ENCODE assay signal across 8 cellular contexts in the genomic region with DNA sequence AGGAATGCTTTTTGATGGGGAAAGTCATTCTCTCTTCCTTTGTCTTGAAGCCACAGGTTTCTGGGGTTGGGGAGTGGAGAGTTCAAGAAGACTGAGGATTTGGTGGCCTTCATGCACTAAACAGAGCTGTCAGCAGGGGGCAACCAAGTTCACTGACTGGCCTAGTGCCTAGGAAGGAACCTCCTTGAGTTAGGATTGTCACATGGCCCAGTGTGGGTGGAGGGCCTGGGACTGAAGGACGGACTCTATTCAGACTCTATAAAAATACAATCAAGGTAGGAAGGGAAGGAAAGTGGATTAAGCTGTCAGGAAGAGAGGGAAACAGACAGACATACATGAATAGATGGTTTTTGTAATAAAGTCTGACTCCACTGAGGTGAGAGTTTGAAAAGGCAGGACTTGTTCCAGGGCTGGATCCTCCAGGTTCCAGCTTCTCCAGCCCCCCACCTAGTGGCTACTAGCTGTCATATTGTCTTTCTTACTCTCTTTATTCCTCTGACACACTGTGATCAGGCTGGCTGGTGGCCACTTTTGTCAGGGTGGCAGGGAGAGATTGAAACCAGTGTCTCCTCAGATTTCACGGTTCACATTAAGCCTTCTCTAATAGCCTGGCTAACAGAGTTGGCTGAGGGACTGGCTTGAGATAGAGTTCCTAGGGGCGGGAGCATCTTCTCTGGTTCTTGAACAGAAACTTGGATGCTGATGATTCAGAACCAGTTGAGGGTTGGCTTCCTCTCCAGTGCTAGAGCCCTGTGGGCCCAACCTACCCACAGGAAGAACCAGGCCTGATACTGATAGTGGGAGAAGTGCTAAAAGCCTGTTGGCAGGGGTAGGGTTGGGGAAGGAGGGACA. TPM values are rescaled to one million over a fixed set of nuclear protein-coding genes. Genes with fewer than 3 reads are reported as not detected.
DNase-seq lines count a peak whose midpoint lies in the region; ATAC-seq and TF ChIP-seq lines count a peak whose summit lies in the region.

No MANE protein-coding gene starts in this region.

- H3K9me3 ChIP-seq in DND-41 (ENCODE audit: insufficient read depth, low read length, severe bottlenecking): no peaks in the 10 kb centered on the region
- H3K9me3 ChIP-seq in HUES48 (ENCODE audit: control insufficient read depth, insufficient read depth, low read length): no peaks in the 10 kb centered on the region
- H3K9me3 ChIP-seq in neural progenitor cell (ENCODE audit: low read depth): no peaks in the 10 kb centered on the region

- H2AFZ ChIP-seq in DND-41 (ENCODE audit: low read depth, low read length) (no peak overlapping the region), neural progenitor cell (replicated peaks) (no peak overlapping the region)

- peaks cover 20% of the 10 kb centered on the region for H3K79me2 ChIP-seq in DND-41 (ENCODE audit: insufficient read depth, low read length)
- peaks cover 9% of the 10 kb centered on the region for H3K79me2 ChIP-seq in neural progenitor cell (ENCODE audit: low read depth)

- CTCF ChIA-PET in RWPE1 (lab: Yijun Ruan, JAX): interaction anchor here (0.5 to 1.2 kb wide), 8 partner anchors 10 to 141 kb away, joined by 3 to 5 read pairs (median 4); no protein-coding TSS in a partner anchor

- peaks cover 41% of the 10 kb centered on the region for H3F3A ChIP-seq in neural progenitor cell (ENCODE audit: low read depth)

- H3K27ac Mint-ChIP-seq in neural progenitor cell: peak overlapping the region; percentile 64

- H3K27ac ChIP-seq in DND-41 (ENCODE audit: low read length) (peak overlapping the region; percentile 24), HUES48 (ENCODE audit: low read depth, low read length) (peak overlapping the region; percentile 55), RWPE1 (peak overlapping the region; percentile 99), neural progenitor cell (no peak overlapping the region)

- H3K4me1 ChIP-seq in DND-41 (ENCODE audit: insufficient read depth, low read length) (peaks cover 32% of the 10 kb centered on the region), HUES48 (ENCODE audit: control insufficient read depth, insufficient read depth, low read length) (peaks cover 18% of the 10 kb centered on the region; the same call in 1 of the 2 replicates), neural progenitor cell (peaks cover 3% of the 10 kb centered on the region)

- ATAC-seq in DND-41 (ENCODE audit: insufficient read depth, low read depth) (peak; percentile 25; the same call in 2 of the 3 replicates), HG02798 (IDR thresholded peaks at IDR 0.05; ENCODE audit: poor library complexity, unreplicated experiment) (no peak)

- H3K27me3 ChIP-seq in DND-41 (ENCODE audit: insufficient read depth, low read length, poor library complexity) (no peaks in the 10 kb centered on the region), HUES48 (ENCODE audit: control insufficient read depth, insufficient read depth, low read length) (no peaks in the 10 kb centered on the region), neural progenitor cell (no peaks in the 10 kb centered on the region)

- no peak overlapping the region for H3K4me2 ChIP-seq in DND-41 (ENCODE audit: insufficient read depth, low read length)
- H3K4me2 ChIP-seq in neural progenitor cell: no peak overlapping the region

- peaks cover 10% of the 10 kb centered on the region; the same call in 1 of the 2 replicates for H4K20me1 ChIP-seq in DND-41 (ENCODE audit: insufficient read depth, low read length)
- H4K20me1 ChIP-seq in neural progenitor cell (ENCODE audit: low read depth): peaks cover 4% of the 10 kb centered on the region

- peak; percentile 88 for TF ChIP-seq CTCF in DND-41 (IDR thresholded peaks at IDR 0.05; ENCODE audit: borderline replicate concordance, extremely low read depth, low read length, poor library complexity, severe bottlenecking)
- peak; percentile 71 for TF ChIP-seq CTCF in RWPE1 (conservative IDR thresholded peaks at IDR 0.05; ENCODE audit: low read depth)
- TF ChIP-seq CTCF in fibroblast of villous mesenchyme (IDR thresholded peaks at IDR 0.05; ENCODE audit: insufficient read depth, low read depth, low read length): peak; percentile 87
- TF ChIP-seq CTCF in neural progenitor cell (IDR thresholded peaks at IDR 0.05): peak; percentile 62

- POLR2A ChIA-PET in RWPE1 (lab: Yijun Ruan, JAX; ENCODE audit: low non-redundant PET): interaction anchor here (0.7 kb wide), 1 partner anchor 87 kb away, joined by 3 read pairs; no protein-coding TSS in a partner anchor

- H3K9me3 Mint-ChIP-seq in neural progenitor cell: no peaks in the 10 kb centered on the region

- H3K4me3 ChIP-seq in DND-41 (ENCODE audit: low read depth in 1 of 2, low read length in 2 of 2) (no peak overlapping the region), HUES48 (ENCODE audit: low read depth, low read length) (no peak overlapping the region), fibroblast of villous mesenchyme (ENCODE audit: low read depth, low read length) (no peak overlapping the region), neural progenitor cell (no peak overlapping the region)

- no peak overlapping the region for H3K4me3 Mint-ChIP-seq in neural progenitor cell

- DNase-seq in DND-41 (peak; percentile 80), RWPE1 (ENCODE audit: low spot score) (peak; percentile 91), fibroblast of villous mesenchyme (ENCODE audit: low read depth) (peak; percentile 86), neural progenitor cell (ENCODE audit: low spot score) (peak; percentile 86), stromal cell of bone marrow (ENCODE audit: low read depth) (peak; percentile 99)
- peak; percentile 69 for DNase-seq in activated gamma-delta T cell treated with anti-CD3 and anti-CD28 coated beads, Interleukin-2, amount 50 U/mL, for 16 hours (ENCODE audit: low read depth)

- peaks cover 75% of the 10 kb centered on the region for H3K36me3 ChIP-seq in DND-41 (ENCODE audit: insufficient read depth, low read length)
- H3K36me3 ChIP-seq in HUES48 (ENCODE audit: control insufficient read depth, insufficient read depth, low read length): peaks cover 69% of the 10 kb centered on the region
- H3K36me3 ChIP-seq in neural progenitor cell: no peaks in the 10 kb centered on the region

- H3K36me3 Mint-ChIP-seq in neural progenitor cell: peaks cover 43% of the 10 kb centered on the region

- H3K9ac ChIP-seq in DND-41 (ENCODE audit: low read depth, low read length): 0 out of 2 replicates have a peak overlapping the region, but pooled peaks have one; percentile 4
- no peak overlapping the region for H3K9ac ChIP-seq in HUES48 (ENCODE audit: low read depth, low read length)
- H3K9ac ChIP-seq in neural progenitor cell: no peak overlapping the region

- peaks cover 6% of the 10 kb centered on the region for H3K27me3 Mint-ChIP-seq in neural progenitor cell (ENCODE audit: insufficient read depth, low read depth)

- H3K4me1 Mint-ChIP-seq in neural progenitor cell: peaks cover 35% of the 10 kb centered on the region

RNA-seq across cellular contexts. Expression of a gene that starts 4.1 kb away (rescaled TPM):
- total RNA-seq in fibroblast of villous mesenchyme (18.1 and 26.4 TPM in 2 replicates), neural progenitor cell (ENCODE audit: low replicate concordance) (15.6 and 41.9 TPM in 2 replicates)

RNA-seq across cellular contexts. Expression of a gene that starts 30.6 kb away (rescaled TPM):
- total RNA-seq in fibroblast of villous mesenchyme: 2.9 and 5.6 TPM in 2 replicates
- 5.9 and 10.2 TPM in 2 replicates for total RNA-seq in neural progenitor cell (ENCODE audit: low replicate concordance)

RNA-seq across cellular contexts. Expression of a gene that starts 41.8 kb away (rescaled TPM):
- total RNA-seq in fibroblast of villous mesenchyme: 9.3 and 13.0 TPM in 2 replicates
- 41.4 and 54.1 TPM in 2 replicates for total RNA-seq in neural progenitor cell (ENCODE audit: low replicate concordance)

RNA-seq across cellular contexts. Expression of a gene that starts 42.0 kb away (rescaled TPM):
- not detected in 2 replicates for total RNA-seq in fibroblast of villous mesenchyme
- 2.5 and 7.3 TPM in 2 replicates for total RNA-seq in neural progenitor cell (ENCODE audit: low replicate concordance)
